In the genomic region with DNA sequence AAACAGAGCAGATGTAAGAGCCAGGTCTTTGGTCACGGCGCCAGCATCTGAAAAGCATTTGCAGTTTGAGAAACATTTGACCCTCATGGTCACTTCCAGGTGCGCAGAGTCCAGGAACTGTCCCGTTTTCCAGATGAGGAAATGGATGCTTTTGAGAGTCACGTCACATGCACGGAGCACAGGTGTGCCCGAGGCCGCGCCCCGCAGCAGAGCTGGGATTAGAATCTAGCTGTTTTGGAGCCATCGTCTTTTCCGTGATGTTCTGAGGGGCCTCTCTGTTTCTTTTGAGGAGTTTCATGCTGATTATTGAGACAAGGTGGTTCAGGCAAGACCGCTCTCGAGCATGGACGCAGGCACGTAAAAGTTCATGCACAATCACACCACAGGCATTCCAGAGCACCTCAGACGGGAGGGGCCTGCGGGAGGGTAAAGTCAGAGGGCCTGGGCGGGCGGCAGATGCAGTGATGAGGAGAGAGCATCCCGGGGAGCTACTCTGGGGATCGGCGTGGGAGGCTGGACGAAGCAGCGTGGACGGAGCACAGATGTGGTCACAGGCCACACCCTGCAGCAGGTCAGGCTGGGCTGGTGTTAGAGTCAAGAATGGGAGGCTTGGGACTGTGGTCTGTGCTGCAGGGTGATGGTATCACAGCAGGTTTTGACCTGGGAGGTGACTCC, we compare ENCODE assay signal across 15 cellular contexts.
DNase-seq lines count a peak whose midpoint lies in the region; ATAC-seq and TF ChIP-seq lines count a peak whose summit lies in the region.
"Had no signal": no experiment of that assay in that cellular context is flagged by ENCODE, and none has a peak within 500 bp of the region (broad histone marks: within the 10 kb centered on the region; RNA-seq: fewer than 3 reads in every experiment).

No MANE protein-coding gene starts in this region.

- peaks cover 0 to 2% (median 0%) of the 10 kb centered on the region in 7 donors for H3K9me3 Mint-ChIP-seq in CD14-positive monocyte
- H3K9me3 Mint-ChIP-seq in progenitor cell of endocrine pancreas (ENCODE audit: low read depth), result peaks cover 3% of the 10 kb centered on the region
- H3K9me3 Mint-ChIP-seq: stimulated activated effector memory CD8-positive, alpha-beta T cell treated with anti-CD3 and anti-CD28 coated beads, Interleukin-12 subunit alpha, Interleukin-12 subunit beta, amount 100 ng/mL, for 72 hours had no signal

- no peak overlapping the region for H3K4me3 ChIP-seq in BLaER1
- no peak overlapping the region for H3K4me3 ChIP-seq in Karpas-422 (ENCODE audit: low read length)
- H3K4me3 ChIP-seq: coronary artery, prostate gland had no signal

- no peak for ATAC-seq in GM21423 (IDR thresholded peaks at IDR 0.05; ENCODE audit: unreplicated experiment)
- ATAC-seq: stimulated activated effector memory CD8-positive, alpha-beta T cell treated with anti-CD3 and anti-CD28 coated beads, Interleukin-12 subunit alpha, Interleukin-12 subunit beta, amount 100 ng/mL, for 72 hours had no signal

- H3K9me2 ChIP-seq in Karpas-422 (replicated peaks; ENCODE audit: insufficient read depth, low read length), result no peaks in the 10 kb centered on the region

- no peaks in the 10 kb centered on the region for H3K27me3 ChIP-seq in BLaER1
- H3K27me3 ChIP-seq in Karpas-422 (ENCODE audit: low read length), result no peaks in the 10 kb centered on the region

- H3K79me2 ChIP-seq in Karpas-422 (ENCODE audit: low read length), result no peaks in the 10 kb centered on the region

- no peak overlapping the region for H2AFZ ChIP-seq in Karpas-422 (ENCODE audit: low read length)

- peaks cover 20% of the 10 kb centered on the region for H3K4me1 Mint-ChIP-seq in CD14-positive monocyte
- H3K4me1 Mint-ChIP-seq in progenitor cell of endocrine pancreas (ENCODE audit: low read depth), result no peaks in the 10 kb centered on the region

- peaks cover 42% of the 10 kb centered on the region for H3K4me1 ChIP-seq in BLaER1
- H3K4me1 ChIP-seq in Karpas-422 (ENCODE audit: low read length), result no peaks in the 10 kb centered on the region
- H3K4me1 ChIP-seq: prostate gland had no signal

- H3K9me3 ChIP-seq in BLaER1 (0 out of 2 replicates have a peak, but pooled peaks cover 5% of the 10 kb centered on the region), Karpas-422 (ENCODE audit: low read length) (no peaks in the 10 kb centered on the region)
- H3K9me3 ChIP-seq: prostate gland had no signal

- no peak overlapping the region for H3K4me3 Mint-ChIP-seq in CD14-positive monocyte
- H3K4me3 Mint-ChIP-seq in progenitor cell of endocrine pancreas (ENCODE audit: low read depth), result no peak overlapping the region
- H3K4me3 Mint-ChIP-seq: stimulated activated effector memory CD8-positive, alpha-beta T cell treated with anti-CD3 and anti-CD28 coated beads, Interleukin-12 subunit alpha, Interleukin-12 subunit beta, amount 100 ng/mL, for 72 hours; WTC11 had no signal

- H3K36me3 ChIP-seq in BLaER1, result no peaks in the 10 kb centered on the region
- H3K36me3 ChIP-seq in Karpas-422 (ENCODE audit: insufficient read depth, low read length), result no peaks in the 10 kb centered on the region
- H3K36me3 ChIP-seq: prostate gland had no signal

- peak overlapping the region; percentile 71; the same call in 1 of the 2 replicates for H3K27ac ChIP-seq in BLaER1
- no peak overlapping the region for H3K27ac ChIP-seq in Karpas-422 (ENCODE audit: low read length)
- H3K27ac ChIP-seq: prostate gland had no signal

- H4K20me1 ChIP-seq in BLaER1, result no peaks in the 10 kb centered on the region
- no peaks in the 10 kb centered on the region for H4K20me1 ChIP-seq in Karpas-422 (ENCODE audit: insufficient read depth, low read depth, low read length)

- intact Hi-C loops in CD14-positive monocyte (cut with micrococcal nuclease), result loop anchor here in 1 of 2 donors (5.0 to 10.0 kb wide), 2 partner anchors 138 to 206 kb away; partner anchors contain the start of gene MEF2A
- intact Hi-C loops in cardiac septum (cut with DNase I), result no loop called here

- H3K4me2 ChIP-seq in BLaER1 (peak overlapping the region; percentile 70), Karpas-422 (ENCODE audit: low read depth, low read length, poor library complexity, severe bottlenecking) (no peak overlapping the region)

- H3K27me3 Mint-ChIP-seq in CD14-positive monocyte (ENCODE audit: low read depth in 3 of 3) (peaks cover 0 to 6% (median 5%) of the 10 kb centered on the region in 3 donors), progenitor cell of endocrine pancreas (peaks cover 10% of the 10 kb centered on the region)

- TF ChIP-seq CTCF in CD14-positive monocyte (IDR thresholded peaks at IDR 0.05), result no peak
- TF ChIP-seq CTCF in progenitor cell of endocrine pancreas (IDR thresholded peaks at IDR 0.05; ENCODE audit: unreplicated experiment), result no peak

- H3K27ac Mint-ChIP-seq in CD14-positive monocyte (peak overlapping the region in 5 of 7 donors; percentile 79 to 92 (median 88)), progenitor cell of endocrine pancreas (peak overlapping the region; percentile 17)
- H3K27ac Mint-ChIP-seq: WTC11 had no signal

- DNase-seq in CD14-positive monocyte (ENCODE audit: low spot score), result peak; percentile 36
- DNase-seq in cardiac septum (ENCODE audit: low spot score), result peak; percentile 66
- DNase-seq in progenitor cell of endocrine pancreas (ENCODE audit: low spot score, unreplicated experiment), result no peak
- no peak for DNase-seq in NCI-H146 (lab: John Stamatoyannopoulos, UW)
- DNase-seq in Karpas-422, result no peak
- DNase-seq: HCEC 1CT; midbrain; stimulated activated CD4-positive, alpha-beta T cell treated with anti-CD3 and anti-CD28 coated beads, Interleukin-4, amount 100 ng/mL, for 1 hour had no signal

- H3K9ac ChIP-seq in BLaER1 (no peak overlapping the region), Karpas-422 (ENCODE audit: low read length) (no peak overlapping the region)

- H3K36me3 Mint-ChIP-seq in CD14-positive monocyte (no peaks in the 10 kb centered on the region), progenitor cell of endocrine pancreas (ENCODE audit: insufficient read depth) (no peaks in the 10 kb centered on the region)
- H3K36me3 Mint-ChIP-seq: CD8-positive, alpha-beta memory T cell; WTC11 had no signal

Comparison
In these comparisons a context has a peak if more than half of its experiments do, and no peak if none do; other contexts are left out.
1. DNase-seq: peak in CD14-positive monocyte (single experiment) and cardiac septum (single experiment); none in progenitor cell of endocrine pancreas (single experiment), NCI-H146 (single experiment) and Karpas-422 (single experiment).